8 cellular contexts compared by ENCODE assay signal in the genomic region with DNA sequence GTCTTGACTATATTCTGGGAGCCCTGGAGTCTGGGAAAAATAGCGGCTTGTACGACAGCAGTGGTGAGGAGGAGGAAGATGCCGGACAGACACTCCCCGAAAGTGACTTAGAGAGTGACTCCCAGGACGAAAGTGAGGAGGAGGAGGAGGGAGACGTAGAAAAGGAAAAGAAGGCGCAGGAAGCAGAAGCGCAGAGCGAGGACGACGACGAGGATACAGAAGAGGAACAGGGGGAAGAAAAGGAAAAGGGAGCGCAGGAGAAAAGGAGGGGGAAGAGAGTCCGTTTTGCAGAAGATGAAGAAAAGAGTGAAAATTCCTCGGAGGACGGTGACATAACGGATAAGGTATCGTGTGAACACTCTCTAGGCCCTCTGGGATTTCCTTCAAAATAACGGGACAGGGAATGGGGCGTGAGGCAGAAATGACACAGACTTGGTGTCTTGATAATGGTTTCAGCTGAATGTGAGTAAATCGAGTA. TPM values are rescaled to one million over a fixed set of nuclear protein-coding genes. Genes with fewer than 3 reads are reported as not detected.
DNase-seq lines count a peak whose midpoint lies in the region; ATAC-seq lines count a peak whose summit lies in the region.

No MANE protein-coding gene starts in this region.

- H3K4me1 Mint-ChIP-seq in activated CD4-positive, alpha-beta T cell treated with anti-CD3 and anti-CD28 coated beads for 36 hours: peaks cover 26% of the 10 kb centered on the region
- peaks cover 16% of the 10 kb centered on the region for H3K4me1 Mint-ChIP-seq in T-helper 17 cell
- H3K4me1 Mint-ChIP-seq in stimulated activated memory B cell treated with anti-CD40 and anti-IgM and Interleukin-4, amounts not matched to agents 10 μg/mL and 1 μg/mL and 100 μg/mL, for 72 hours: peaks cover 20% of the 10 kb centered on the region

- H3K27me3 Mint-ChIP-seq in activated CD4-positive, alpha-beta T cell treated with anti-CD3 and anti-CD28 coated beads for 36 hours: peaks cover 1% of the 10 kb centered on the region
- H3K27me3 Mint-ChIP-seq in T-helper 17 cell: peaks cover 8% of the 10 kb centered on the region
- peaks cover under 1% of the 10 kb centered on the region for H3K27me3 Mint-ChIP-seq in stimulated activated memory B cell treated with anti-CD40 and anti-IgM and Interleukin-4, amounts not matched to agents 10 μg/mL and 1 μg/mL and 100 μg/mL, for 72 hours

- CTCF ChIA-PET in activated CD4-positive, alpha-beta T cell treated with anti-CD3 and anti-CD28 coated beads for 36 hours (lab: Charles Lee): interaction anchor here (0.7 to 3.6 kb wide), 5 partner anchors 19 to 388 kb away, joined by 3 to 14 read pairs (median 5); partner anchors contain the start of gene LMBR1

- H3K27ac Mint-ChIP-seq in activated CD4-positive, alpha-beta T cell treated with anti-CD3 and anti-CD28 coated beads for 36 hours: peak overlapping the region; percentile 84
- peak overlapping the region; percentile 92 for H3K27ac Mint-ChIP-seq in T-helper 17 cell
- peak overlapping the region; percentile 79 for H3K27ac Mint-ChIP-seq in stimulated activated memory B cell treated with anti-CD40 and anti-IgM and Interleukin-4, amounts not matched to agents 10 μg/mL and 1 μg/mL and 100 μg/mL, for 72 hours

- no peak for DNase-seq in activated CD4-positive, alpha-beta T cell treated with anti-CD3 and anti-CD28 coated beads for 36 hours
- DNase-seq in activated CD4-positive, alpha-beta T cell treated with anti-CD3 and anti-CD28 coated beads, Interleukin-2, amount 50 U/mL, for 4 hours: no peak
- no peak for DNase-seq in T-helper 17 cell
- peak; percentile 44 for DNase-seq in hepatic stellate cell (ENCODE audit: low spot score)
- DNase-seq in Ammon's horn (ENCODE audit: low spot score): no peak
- DNase-seq in GDM1 (lab: John Stamatoyannopoulos, UW): no peak

- intact Hi-C loops in activated CD4-positive, alpha-beta T cell treated with anti-CD3 and anti-CD28 coated beads for 36 hours (cut with DNase I, micrococcal nuclease): loop anchor here (2.0 to 10.0 kb wide), 3 partner anchors 60 to 434 kb away; partner anchors contain the start of gene MNX1 (in 1 of the 2)

- peaks cover 45% of the 10 kb centered on the region for H3K36me3 Mint-ChIP-seq in activated CD4-positive, alpha-beta T cell treated with anti-CD3 and anti-CD28 coated beads for 36 hours (ENCODE audit: low read depth)
- peaks cover 8% of the 10 kb centered on the region for H3K36me3 Mint-ChIP-seq in T-helper 17 cell (ENCODE audit: low read depth)
- peaks cover 29% of the 10 kb centered on the region for H3K36me3 Mint-ChIP-seq in stimulated activated memory B cell treated with anti-CD40 and anti-IgM and Interleukin-4, amounts not matched to agents 10 μg/mL and 1 μg/mL and 100 μg/mL, for 72 hours

- H3K9me3 Mint-ChIP-seq in activated CD4-positive, alpha-beta T cell treated with anti-CD3 and anti-CD28 coated beads for 36 hours (ENCODE audit: low read depth): no peaks in the 10 kb centered on the region
- H3K9me3 Mint-ChIP-seq in stimulated activated memory B cell treated with anti-CD40 and anti-IgM and Interleukin-4, amounts not matched to agents 10 μg/mL and 1 μg/mL and 100 μg/mL, for 72 hours: peaks cover 2% of the 10 kb centered on the region

- H3K4me3 Mint-ChIP-seq in activated CD4-positive, alpha-beta T cell treated with anti-CD3 and anti-CD28 coated beads for 36 hours: peak overlapping the region; percentile 94
- H3K4me3 Mint-ChIP-seq in T-helper 17 cell: peak overlapping the region; percentile 96
- peak overlapping the region; percentile 83 for H3K4me3 Mint-ChIP-seq in stimulated activated memory B cell treated with anti-CD40 and anti-IgM and Interleukin-4, amounts not matched to agents 10 μg/mL and 1 μg/mL and 100 μg/mL, for 72 hours

- ATAC-seq in activated CD4-positive, alpha-beta T cell treated with anti-CD3 and anti-CD28 coated beads for 36 hours: no peak
- no peak for ATAC-seq in T-helper 17 cell
- ATAC-seq in stimulated activated memory B cell treated with anti-CD40 and anti-IgM and Interleukin-4, amounts not matched to agents 10 μg/mL and 1 μg/mL and 100 μg/mL, for 72 hours: no peak
- ATAC-seq in HG02870 (IDR thresholded peaks at IDR 0.05; ENCODE audit: unreplicated experiment): no peak

- H3K9me3 ChIP-seq in T-helper 17 cell (ENCODE audit: control insufficient read depth, low read length, poor library complexity, severe bottlenecking): no peaks in the 10 kb centered on the region

- POLR2A ChIA-PET in activated CD4-positive, alpha-beta T cell treated with anti-CD3 and anti-CD28 coated beads for 36 hours (lab: Charles Lee): interaction anchor here (0.5 to 1.3 kb wide), 3 partner anchors 57 to 388 kb away, joined by 4 to 5 read pairs (median 5); partner anchors contain the start of gene LMBR1

RNA-seq across cellular contexts. Expression of gene NOM1, which starts 0.9 kb away (rescaled TPM):
- total RNA-seq in activated CD4-positive, alpha-beta T cell treated with anti-CD3 and anti-CD28 coated beads for 36 hours: 10 to 100 TPM; 27.3 to 32.1 TPM
- 10 to 100 TPM; 31.3 to 35.8 TPM for total RNA-seq in T-helper 17 cell

RNA-seq across cellular contexts. Expression of gene LMBR1, which starts 57.4 kb away (rescaled TPM):
- 10 to 100 TPM; 31.0 to 39.0 TPM for total RNA-seq in activated CD4-positive, alpha-beta T cell treated with anti-CD3 and anti-CD28 coated beads for 36 hours
- 10 to 100 TPM; 47.3 to 53.0 TPM for total RNA-seq in T-helper 17 cell
